Comparison of ENCODE assay signal across 8 cellular contexts in the genomic region with DNA sequence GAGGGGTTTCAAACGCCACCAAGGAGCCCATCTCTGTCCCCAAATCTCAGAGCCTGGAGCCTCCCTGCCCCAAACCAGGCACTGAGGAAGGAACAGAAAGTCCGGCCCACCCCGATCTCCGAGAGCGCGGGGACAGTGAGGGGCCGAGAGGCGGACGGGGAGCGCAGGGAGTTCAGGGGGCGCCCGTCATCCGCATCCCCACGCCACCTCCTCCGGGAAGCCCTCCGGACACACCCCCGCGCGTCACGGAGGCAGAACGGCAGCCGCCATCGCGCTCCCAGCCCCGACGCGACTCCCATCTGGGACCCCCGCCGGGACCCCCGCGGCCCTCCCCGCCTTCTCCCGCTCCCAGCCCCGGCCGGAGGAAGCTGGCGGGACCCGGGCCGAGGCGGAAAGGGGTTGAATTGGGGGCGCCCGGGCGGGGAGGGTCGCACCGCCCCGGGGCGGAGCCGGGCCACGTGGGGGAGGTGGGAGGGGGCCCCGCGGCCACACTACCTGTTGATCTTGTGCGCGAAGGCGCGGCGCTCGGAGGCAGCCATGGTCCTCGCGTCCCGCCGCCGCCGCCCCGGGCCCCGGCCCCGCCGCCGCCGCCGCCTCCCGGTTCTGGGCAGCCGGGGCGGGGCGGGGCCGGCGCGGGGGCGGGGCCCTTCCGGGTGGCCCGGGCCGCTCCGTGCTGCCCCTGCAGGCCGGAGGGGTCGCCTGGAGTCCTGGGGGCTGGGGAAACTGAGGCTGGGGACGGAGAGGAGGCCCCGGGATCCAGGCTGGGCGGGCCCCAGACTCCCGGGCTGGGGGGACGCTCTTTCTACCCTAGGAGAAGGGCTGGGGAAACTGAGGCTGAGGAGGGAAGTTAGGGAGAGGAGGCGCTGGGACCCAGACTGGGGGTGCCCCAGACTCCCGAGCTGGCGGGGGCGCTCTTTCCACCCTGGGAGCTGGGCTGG. TPM values are rescaled to one million over a fixed set of nuclear protein-coding genes. Genes with fewer than 3 reads are reported as not detected.
DNase-seq lines count a peak whose midpoint lies in the region; ATAC-seq and TF ChIP-seq lines count a peak whose summit lies in the region.

A gene with protein sequence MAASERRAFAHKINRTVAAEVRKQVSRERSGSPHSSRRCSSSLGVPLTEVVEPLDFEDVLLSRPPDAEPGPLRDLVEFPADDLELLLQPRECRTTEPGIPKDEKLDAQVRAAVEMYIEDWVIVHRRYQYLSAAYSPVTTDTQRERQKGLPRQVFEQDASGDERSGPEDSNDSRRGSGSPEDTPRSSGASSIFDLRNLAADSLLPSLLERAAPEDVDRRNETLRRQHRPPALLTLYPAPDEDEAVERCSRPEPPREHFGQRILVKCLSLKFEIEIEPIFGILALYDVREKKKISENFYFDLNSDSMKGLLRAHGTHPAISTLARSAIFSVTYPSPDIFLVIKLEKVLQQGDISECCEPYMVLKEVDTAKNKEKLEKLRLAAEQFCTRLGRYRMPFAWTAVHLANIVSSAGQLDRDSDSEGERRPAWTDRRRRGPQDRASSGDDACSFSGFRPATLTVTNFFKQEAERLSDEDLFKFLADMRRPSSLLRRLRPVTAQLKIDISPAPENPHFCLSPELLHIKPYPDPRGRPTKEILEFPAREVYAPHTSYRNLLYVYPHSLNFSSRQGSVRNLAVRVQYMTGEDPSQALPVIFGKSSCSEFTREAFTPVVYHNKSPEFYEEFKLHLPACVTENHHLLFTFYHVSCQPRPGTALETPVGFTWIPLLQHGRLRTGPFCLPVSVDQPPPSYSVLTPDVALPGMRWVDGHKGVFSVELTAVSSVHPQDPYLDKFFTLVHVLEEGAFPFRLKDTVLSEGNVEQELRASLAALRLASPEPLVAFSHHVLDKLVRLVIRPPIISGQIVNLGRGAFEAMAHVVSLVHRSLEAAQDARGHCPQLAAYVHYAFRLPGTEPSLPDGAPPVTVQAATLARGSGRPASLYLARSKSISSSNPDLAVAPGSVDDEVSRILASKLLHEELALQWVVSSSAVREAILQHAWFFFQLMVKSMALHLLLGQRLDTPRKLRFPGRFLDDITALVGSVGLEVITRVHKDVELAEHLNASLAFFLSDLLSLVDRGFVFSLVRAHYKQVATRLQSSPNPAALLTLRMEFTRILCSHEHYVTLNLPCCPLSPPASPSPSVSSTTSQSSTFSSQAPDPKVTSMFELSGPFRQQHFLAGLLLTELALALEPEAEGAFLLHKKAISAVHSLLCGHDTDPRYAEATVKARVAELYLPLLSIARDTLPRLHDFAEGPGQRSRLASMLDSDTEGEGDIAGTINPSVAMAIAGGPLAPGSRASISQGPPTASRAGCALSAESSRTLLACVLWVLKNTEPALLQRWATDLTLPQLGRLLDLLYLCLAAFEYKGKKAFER (N-terminal part only) (minus strand): TSS at position 623 of the 938 bp plus-strand sequence. CDS start 84 bp downstream, at position 539.

- no peaks in the 10 kb centered on the region; the same call in 1 of the 2 replicates for H3K27me3 Mint-ChIP-seq in WTC11 (ENCODE audit: low read depth)

- no peak within 1 kb of the TSS for H3K27ac Mint-ChIP-seq in WTC11

- peak; percentile 62 for ATAC-seq in WTC11

- TF ChIP-seq CTCF in WTC11 (IDR thresholded peaks at IDR 0.05) (no peak; the same call in 1 of the 2 replicates), epithelial cell of esophagus (IDR thresholded peaks at IDR 0.05; ENCODE audit: insufficient read depth, low read depth, low read length, missing control alignments) (peak; percentile 8)

- peak within 1 kb of the TSS; percentile 51 for H3K27ac ChIP-seq in urinary bladder (ENCODE audit: low read depth)

- POLR2A ChIA-PET in WTC11 (lab: Charles Lee) = interaction anchor here (0.6 kb wide), 1 partner anchor 120 kb away, joined by 3 read pairs; no protein-coding TSS in a partner anchor

- WGBS in urinary bladder = 1% methylated on average over 92 of the region's 92 CpGs

- H3K4me3 Mint-ChIP-seq in WTC11 = peak within 1 kb of the TSS; percentile 78

- CTCF ChIA-PET in WTC11 (lab: Charles Lee) = interaction anchor here (0.5 to 1.9 kb wide), 19 partner anchors 10 to 326 kb away, joined by 3 to 12 read pairs (median 3); partner anchors contain the start of gene SWSAP1

- H3K4me1 Mint-ChIP-seq in WTC11 = peaks cover 18% of the 10 kb centered on the region

- H3K4me3 ChIP-seq in epithelial cell of esophagus (ENCODE audit: low read length) (peak within 1 kb of the TSS; percentile 71), urinary bladder (ENCODE audit: low read depth, low read length) (peak within 1 kb of the TSS; percentile 92)

- no peaks in the 10 kb centered on the region for H3K36me3 ChIP-seq in urinary bladder (ENCODE audit: insufficient read depth)

- peak; percentile 38 for DNase-seq in stimulated activated CD4-positive, alpha-beta T cell treated with anti-CD3 and anti-CD28 coated beads, Interleukin-12 subunit alpha, Interleukin-12 subunit beta, amount 100 ng/mL, for 4 hours
- DNase-seq in stimulated activated CD4-positive, alpha-beta T cell treated with anti-CD3 and anti-CD28 coated beads, Interleukin-4, amount 100 ng/mL, for 24 hours = no peak
- peak; percentile 60 for DNase-seq in WTC11 (ENCODE audit: low spot score)
- no peak for DNase-seq in epithelial cell of esophagus (ENCODE audit: low read depth)
- peak; percentile 50 for DNase-seq in myocyte (ENCODE audit: low read depth)
- no peak for DNase-seq in NK-92 (lab: John Stamatoyannopoulos, UW; ENCODE audit: unreplicated experiment)
- no peak for DNase-seq in islet precursor cell

- no peaks in the 10 kb centered on the region for H3K36me3 Mint-ChIP-seq in WTC11

- no peaks in the 10 kb centered on the region for H3K9me3 Mint-ChIP-seq in WTC11

- H3K4me1 ChIP-seq in urinary bladder (ENCODE audit: insufficient read depth) = peaks cover 2% of the 10 kb centered on the region

TF ChIP-seq in WTC11, 78 proteins besides CTCF, POLR2A, EP300 and RAD21:
- TF ChIP-seq PRRX2 (CRISPR knock-in tag; IDR thresholded peaks at IDR 0.05) (no peak), NFATC4 (CRISPR knock-in tag; IDR thresholded peaks at IDR 0.05) (no peak), JAZF1 (CRISPR knock-in tag; IDR thresholded peaks at IDR 0.05) (no peak), JUN (CRISPR knock-in tag; IDR thresholded peaks at IDR 0.05) (no peak), USF2 (CRISPR knock-in tag; IDR thresholded peaks at IDR 0.05) (peak; percentile 62), ZNF219 (CRISPR knock-in tag; IDR thresholded peaks at IDR 0.05; ENCODE audit: borderline replicate concordance) (no peak)
- TF ChIP-seq, protein P1, sequence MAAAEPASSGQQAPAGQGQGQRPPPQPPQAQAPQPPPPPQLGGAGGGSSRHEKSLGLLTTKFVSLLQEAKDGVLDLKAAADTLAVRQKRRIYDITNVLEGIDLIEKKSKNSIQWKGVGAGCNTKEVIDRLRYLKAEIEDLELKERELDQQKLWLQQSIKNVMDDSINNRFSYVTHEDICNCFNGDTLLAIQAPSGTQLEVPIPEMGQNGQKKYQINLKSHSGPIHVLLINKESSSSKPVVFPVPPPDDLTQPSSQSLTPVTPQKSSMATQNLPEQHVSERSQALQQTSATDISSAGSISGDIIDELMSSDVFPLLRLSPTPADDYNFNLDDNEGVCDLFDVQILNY (CRISPR knock-in tag; IDR thresholded peaks at IDR 0.05) = 0 out of 2 replicates have a peak, but pooled peaks have one; percentile 43
- TF ChIP-seq, protein P2, sequence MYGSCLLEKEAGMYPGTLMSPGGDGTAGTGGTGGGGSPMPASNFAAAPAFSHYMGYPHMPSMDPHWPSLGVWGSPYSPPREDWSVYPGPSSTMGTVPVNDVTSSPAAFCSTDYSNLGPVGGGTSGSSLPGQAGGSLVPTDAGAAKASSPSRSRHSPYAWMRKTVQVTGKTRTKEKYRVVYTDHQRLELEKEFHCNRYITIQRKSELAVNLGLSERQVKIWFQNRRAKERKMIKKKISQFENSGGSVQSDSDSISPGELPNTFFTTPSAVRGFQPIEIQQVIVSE (CRISPR knock-in tag; IDR thresholded peaks at IDR 0.05; ENCODE audit: borderline replicate concordance) = no peak
- TF ChIP-seq, protein P3, sequence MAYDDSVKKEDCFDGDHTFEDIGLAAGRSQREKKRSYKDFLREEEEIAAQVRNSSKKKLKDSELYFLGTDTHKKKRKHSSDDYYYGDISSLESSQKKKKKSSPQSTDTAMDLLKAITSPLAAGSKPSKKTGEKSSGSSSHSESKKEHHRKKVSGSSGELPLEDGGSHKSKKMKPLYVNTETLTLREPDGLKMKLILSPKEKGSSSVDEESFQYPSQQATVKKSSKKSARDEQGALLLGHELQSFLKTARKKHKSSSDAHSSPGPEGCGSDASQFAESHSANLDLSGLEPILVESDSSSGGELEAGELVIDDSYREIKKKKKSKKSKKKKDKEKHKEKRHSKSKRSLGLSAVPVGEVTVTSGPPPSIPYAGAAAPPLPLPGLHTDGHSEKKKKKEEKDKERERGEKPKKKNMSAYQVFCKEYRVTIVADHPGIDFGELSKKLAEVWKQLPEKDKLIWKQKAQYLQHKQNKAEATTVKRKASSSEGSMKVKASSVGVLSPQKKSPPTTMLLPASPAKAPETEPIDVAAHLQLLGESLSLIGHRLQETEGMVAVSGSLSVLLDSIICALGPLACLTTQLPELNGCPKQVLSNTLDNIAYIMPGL (CRISPR knock-in tag; IDR thresholded peaks at IDR 0.05) = peak; percentile 59; the same call in 1 of the 2 replicates

RNA-seq across cellular contexts. Expression of the gene that starts here (rescaled TPM):
- 88.8 to 100 TPM (median 90.7 TPM) in 3 replicates for total RNA-seq in WTC11 (2021)
- 10.1 and 12.7 TPM in 2 replicates for total RNA-seq in myocyte
- polyA plus RNA-seq in myocyte (2012) = 35.2 TPM
- 20.7 TPM for total RNA-seq in urinary bladder
- 30.6 TPM for polyA plus RNA-seq in urinary bladder

Comparison
In these comparisons a context has a peak if more than half of its experiments do, and no peak if none do; other contexts are left out.
1. DNase-seq: peak in stimulated activated CD4-positive, alpha-beta T cell treated with anti-CD3 and anti-CD28 coated beads, Interleukin-12 subunit alpha, Interleukin-12 subunit beta, amount 100 ng/mL, for 4 hours (single experiment), WTC11 (single experiment) and myocyte (single experiment); none in stimulated activated CD4-positive, alpha-beta T cell treated with anti-CD3 and anti-CD28 coated beads, Interleukin-4, amount 100 ng/mL, for 24 hours (single experiment), epithelial cell of esophagus (single experiment), NK-92 (single experiment) and islet precursor cell (single experiment).